In the genomic region with DNA sequence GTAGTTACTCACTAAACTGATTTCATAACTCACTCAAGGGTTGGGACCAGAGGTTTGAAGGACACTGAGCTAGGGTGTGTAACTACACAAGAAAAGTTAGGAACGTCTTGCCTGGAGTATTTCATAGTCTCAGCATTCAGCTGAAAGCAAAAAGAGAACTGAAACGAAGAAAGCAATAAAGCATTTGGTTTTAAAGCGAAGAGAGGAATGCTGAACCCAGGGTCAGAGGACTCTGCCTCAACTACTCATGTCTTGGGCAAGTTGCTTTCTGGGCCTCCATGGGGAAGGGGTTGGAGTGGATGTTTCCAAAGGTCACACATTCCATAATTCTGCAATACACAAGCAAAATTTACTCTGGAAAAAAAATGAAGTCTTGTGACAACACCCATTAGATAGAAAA, we compare ENCODE assay signal across 9 cellular contexts. TPM values are rescaled to one million over a fixed set of nuclear protein-coding genes. Genes with fewer than 3 reads are reported as not detected.
A peak's percentile ranks its signal among the peaks of the same experiment; 100 is the strongest.
DNase-seq lines count a peak whose midpoint lies in the region; ATAC-seq, FAIRE-seq and TF ChIP-seq lines count a peak whose summit lies in the region.
"Had no signal": no experiment of that assay in that cellular context is flagged by ENCODE, and none has a peak within 500 bp of the region (broad histone marks: within the 10 kb centered on the region; RNA-seq: fewer than 3 reads in every experiment).

No MANE protein-coding gene starts in this region.

- FAIRE-seq in keratinocyte (lab: Jason Lieb, UNC): no peak

- H4K20me1 ChIP-seq in keratinocyte (ENCODE audit: control insufficient read depth, extremely low read depth, insufficient read depth, low read length): no peaks in the 10 kb centered on the region

- peak overlapping the region; percentile 74 for H3K27ac Mint-ChIP-seq in activated T-cell treated with anti-CD3 and anti-CD28 coated beads, Interleukin-2, amount 50 U/mL, for 72 hours
- no peak overlapping the region for H3K27ac Mint-ChIP-seq in activated CD4-positive, alpha-beta memory T cell treated with anti-CD3 and anti-CD28 coated beads, Interleukin-2, amount 10 ng/mL, durations not matched to agents 7 days and 5 days
- no peak overlapping the region for H3K27ac Mint-ChIP-seq in type B pancreatic cell

- CTCF ChIA-PET in activated CD4-positive, alpha-beta memory T cell treated with anti-CD3 and anti-CD28 coated beads, Interleukin-2, amount 10 ng/mL, durations not matched to agents 7 days and 5 days (lab: Charles Lee): interaction anchor here (0.8 kb wide), 1 partner anchor 209 kb away, joined by 3 read pairs; no protein-coding TSS in a partner anchor

- no peak for ATAC-seq in activated T-cell treated with anti-CD3 and anti-CD28 coated beads, Interleukin-2, amount 50 U/mL, for 72 hours (replicated peaks in 1 of 2)

- peaks cover 14% of the 10 kb centered on the region for H3K4me1 ChIP-seq in keratinocyte (ENCODE audit: control insufficient read depth, extremely low read depth, insufficient read depth, low read length)

- peaks cover 2 to 3% of the 10 kb centered on the region in 2 donors for H3K36me3 Mint-ChIP-seq in activated T-cell treated with anti-CD3 and anti-CD28 coated beads, Interleukin-2, amount 50 U/mL, for 72 hours (ENCODE audit: insufficient read depth in 2 of 2)
- peaks cover 23% of the 10 kb centered on the region for H3K36me3 Mint-ChIP-seq in activated CD4-positive, alpha-beta memory T cell treated with anti-CD3 and anti-CD28 coated beads, Interleukin-2, amount 10 ng/mL, durations not matched to agents 7 days and 5 days (ENCODE audit: low read depth)
- peaks cover 12% of the 10 kb centered on the region for H3K36me3 Mint-ChIP-seq in type B pancreatic cell

- no peak for TF ChIP-seq CTCF in keratinocyte (optimal IDR thresholded peaks at IDR 0.05 in 1 of 3, IDR thresholded peaks at IDR 0.05 in 1 of 3, conservative IDR thresholded peaks at IDR 0.05 in 1 of 3; ENCODE audit: extremely low read depth in 1 of 3, insufficient read depth in 2 of 3, low read length in 3 of 3)
- no peak for TF ChIP-seq CTCF in type B pancreatic cell (conservative IDR thresholded peaks at IDR 0.05)
- TF ChIP-seq CTCF in GM20000 (IDR thresholded peaks at IDR 0.05; ENCODE audit: extremely low read depth, missing control alignments): no peak

- DNase-seq in activated T-cell treated with anti-CD3 and anti-CD28 coated beads, Interleukin-2, amount 50 U/mL, for 72 hours: no peak
- no peak for DNase-seq in activated T-cell treated with anti-CD3 and anti-CD28 coated beads for 4 hours
- DNase-seq in activated CD4-positive, alpha-beta memory T cell treated with anti-CD3 and anti-CD28 coated beads, Interleukin-2, amount 10 ng/mL, durations not matched to agents 7 days and 5 days: no peak
- DNase-seq in keratinocyte (ENCODE audit: low read depth, low spot score): no peak
- DNase-seq in type B pancreatic cell (ENCODE audit: extremely low spot score, unreplicated experiment): no peak
- DNase-seq in A172 (ENCODE audit: low spot score): no peak
- no peak for DNase-seq in GM20000 (ENCODE audit: low spot score)
- DNase-seq in NCI-H446 treated with DMSO at 0.1 percent for 48 hours (lab: John Stamatoyannopoulos, UW): no peak

- peak overlapping the region; percentile 55 for H3K4me2 ChIP-seq in keratinocyte (ENCODE audit: control insufficient read depth, extremely low read depth, insufficient read depth, low read depth, low read length)

- H3K79me2 ChIP-seq in keratinocyte (ENCODE audit: control insufficient read depth, insufficient read depth, low read length): peaks cover 4% of the 10 kb centered on the region

- H3K4me3 Mint-ChIP-seq in activated T-cell treated with anti-CD3 and anti-CD28 coated beads, Interleukin-2, amount 50 U/mL, for 72 hours: peak overlapping the region; percentile 8 to 61
- peak overlapping the region; percentile 27 for H3K4me3 Mint-ChIP-seq in activated CD4-positive, alpha-beta memory T cell treated with anti-CD3 and anti-CD28 coated beads, Interleukin-2, amount 10 ng/mL, durations not matched to agents 7 days and 5 days
- peak overlapping the region; percentile 64 for H3K4me3 Mint-ChIP-seq in type B pancreatic cell

- dilution Hi-C loops in keratinocyte (cut with MboI; ENCODE audit: extremely low pct_ligation_motif_present, low sequenced_read_pairs): no loop called here

- H3K36me3 ChIP-seq in keratinocyte (ENCODE audit: control insufficient read depth in 2 of 2, extremely low read depth in 1 of 2, insufficient read depth in 2 of 2, low read length in 2 of 2): peaks cover under 1 to 2% of the 10 kb centered on the region in 2 experiments

- H3K27ac ChIP-seq in keratinocyte (ENCODE audit: control insufficient read depth, insufficient read depth, low read length): no peak overlapping the region

- no peaks in the 10 kb centered on the region for H3K27me3 ChIP-seq in keratinocyte (ENCODE audit: control insufficient read depth, extremely low read depth, insufficient read depth, low read length)
- H3K27me3 ChIP-seq: esophagus muscularis mucosa had no signal

- H3K4me3 ChIP-seq in keratinocyte (ENCODE audit: control insufficient read depth in 2 of 3, extremely low read depth in 1 of 3, insufficient read depth in 2 of 3, low read depth in 1 of 3, low read length in 3 of 3): no peak overlapping the region

- H3K9ac ChIP-seq in keratinocyte (ENCODE audit: control insufficient read depth, extremely low read depth, insufficient read depth, low read length): no peak overlapping the region

- H3K4me1 Mint-ChIP-seq in activated T-cell treated with anti-CD3 and anti-CD28 coated beads, Interleukin-2, amount 50 U/mL, for 72 hours (ENCODE audit: low read depth): peaks cover 47% of the 10 kb centered on the region
- H3K4me1 Mint-ChIP-seq in activated CD4-positive, alpha-beta memory T cell treated with anti-CD3 and anti-CD28 coated beads, Interleukin-2, amount 10 ng/mL, durations not matched to agents 7 days and 5 days: peaks cover 62% of the 10 kb centered on the region
- H3K4me1 Mint-ChIP-seq in type B pancreatic cell (ENCODE audit: unreplicated experiment): peaks cover 29% of the 10 kb centered on the region

- H3K9me3 ChIP-seq in keratinocyte (ENCODE audit: control insufficient read depth, low read depth, low read length): no peaks in the 10 kb centered on the region
- H3K9me3 ChIP-seq: esophagus muscularis mucosa had no signal

- no peaks in the 10 kb centered on the region for H3K9me3 Mint-ChIP-seq in activated T-cell treated with anti-CD3 and anti-CD28 coated beads, Interleukin-2, amount 50 U/mL, for 72 hours
- no peaks in the 10 kb centered on the region for H3K9me3 Mint-ChIP-seq in activated CD4-positive, alpha-beta memory T cell treated with anti-CD3 and anti-CD28 coated beads, Interleukin-2, amount 10 ng/mL, durations not matched to agents 7 days and 5 days
- no peaks in the 10 kb centered on the region for H3K9me3 Mint-ChIP-seq in type B pancreatic cell

- no peaks in the 10 kb centered on the region for H3K9me1 ChIP-seq in keratinocyte (ENCODE audit: control insufficient read depth, extremely low read depth, insufficient read depth, low read length)

- no peak overlapping the region for H2AFZ ChIP-seq in keratinocyte (ENCODE audit: control insufficient read depth, low read length)

- H3K27me3 Mint-ChIP-seq in activated T-cell treated with anti-CD3 and anti-CD28 coated beads, Interleukin-2, amount 50 U/mL, for 72 hours (ENCODE audit: low read depth): no peaks in the 10 kb centered on the region
- H3K27me3 Mint-ChIP-seq in activated CD4-positive, alpha-beta memory T cell treated with anti-CD3 and anti-CD28 coated beads, Interleukin-2, amount 10 ng/mL, durations not matched to agents 7 days and 5 days: no peaks in the 10 kb centered on the region
- H3K27me3 Mint-ChIP-seq in type B pancreatic cell: no peaks in the 10 kb centered on the region

- POLR2A ChIA-PET in activated CD4-positive, alpha-beta memory T cell treated with anti-CD3 and anti-CD28 coated beads, Interleukin-2, amount 10 ng/mL, durations not matched to agents 7 days and 5 days (lab: Charles Lee): interaction anchor here (1.6 kb wide), 1 partner anchor 147 kb away, joined by 4 read pairs; no protein-coding TSS in a partner anchor

RNA-seq across cellular contexts. Expression of a gene that starts 1.4 kb away (rescaled TPM):
- total RNA-seq in activated T-cell treated with anti-CD3 and anti-CD28 coated beads, Interleukin-2, amount 50 U/mL, for 72 hours: 10 to 100 TPM; 26.0 to 40.8 TPM
- 10 to 100 TPM; 39.0 to 40.1 TPM for total RNA-seq in activated CD4-positive, alpha-beta memory T cell treated with anti-CD3 and anti-CD28 coated beads, Interleukin-2, amount 10 ng/mL, durations not matched to agents 7 days and 5 days
- polyA plus RNA-seq in keratinocyte: 48.4 to 57.8 TPM (median 57.8 TPM) in 3 replicates
- 24.8 TPM for polyA plus RNA-seq in keratinocyte (2011; ENCODE audit: low read depth)
- 17.0 and 27.9 TPM in 2 replicates for polyA plus RNA-seq in keratinocyte (2011; cell fraction: cytosol; rRNA removed)
- 96.5 and 103 TPM in 2 replicates for polyA plus RNA-seq in keratinocyte (2011; cell fraction: nucleus; rRNA removed)
- polyA plus RNA-seq in keratinocyte (2012; ENCODE audit: low replicate concordance): 29.7 and 35.6 TPM in 2 replicates
- 55.7 to 119 TPM (median 116 TPM) in 3 replicates for polyA minus RNA-seq in keratinocyte
- 47.4 TPM for polyA minus RNA-seq in keratinocyte (2011; cell fraction: cytosol; rRNA and poly(A)+ RNA removed)
- 127 and 260 TPM in 2 replicates for polyA minus RNA-seq in keratinocyte (2011; cell fraction: nucleus; rRNA and poly(A)+ RNA removed)
- 76.7 and 84.7 TPM in 2 replicates for total RNA-seq in type B pancreatic cell (ENCODE audit: low replicate concordance)
- 139 and 146 TPM in 2 replicates for total RNA-seq in A172 (2014; rRNA removed; shearing (Covaris generic))
